Comparison of ENCODE assay signal across 16 cellular contexts in genomic region chrX:10741496-10742048, GRCh38.
DNase-seq lines count a peak whose midpoint lies in the region; FAIRE-seq and TF ChIP-seq lines count a peak whose summit lies in the region.
"Had no signal": no experiment of that assay in that cellular context is flagged by ENCODE, and none has a peak within 500 bp of the region (broad histone marks: within the 10 kb centered on the region; RNA-seq: fewer than 3 reads in every experiment).

No MANE protein-coding gene starts in this region.

- H2BK120ac ChIP-seq in H1 (replicated peaks; ENCODE audit: low read depth, low read length), result no peak overlapping the region

- CTCF ChIA-PET in H1 (lab: Charles Lee; ENCODE audit: partially characterized antibody), result interaction anchor here (0.5 to 1.0 kb wide), 2 partner anchors 10 to 551 kb away, joined by 3 to 4 read pairs; no protein-coding TSS in a partner anchor

- no peaks in the 10 kb centered on the region for H4K20me1 ChIP-seq in H1 (replicated peaks in 1 of 2; ENCODE audit: control insufficient read depth in 1 of 2, insufficient read depth in 2 of 2, low read length in 2 of 2)
- no peaks in the 10 kb centered on the region for H4K20me1 ChIP-seq in osteoblast (ENCODE audit: insufficient read depth, low read length)

- no peak overlapping the region for H2BK15ac ChIP-seq in H1 (ENCODE audit: low read length)

- peak; percentile 17 for DNase-seq in LHCN-M2 (ENCODE audit: low read depth)
- no peak for DNase-seq in H1 (ENCODE audit: low read depth in 1 of 2, low spot score in 2 of 2)
- no peak for DNase-seq in osteoblast (ENCODE audit: insufficient read length, low spot score, missing footprints)
- DNase-seq in NCI-H1694 (lab: John Stamatoyannopoulos, UW), result no peak
- no peak for DNase-seq in left ventricle myocardium inferior
- DNase-seq in NCI-H2196 treated with DMSO at 0.1 percent for 48 hours (lab: John Stamatoyannopoulos, UW; ENCODE audit: unreplicated experiment), result no peak
- no peak for DNase-seq in DMS79 (lab: John Stamatoyannopoulos, UW)
- DNase-seq: CD4-positive, CD25-positive, alpha-beta regulatory T cell; DMS53; GDM1; Kasumi-1; NCI-H1048; NCI-H446 treated with DMSO at 0.1 percent for 48 hours; NCI-H82 had no signal

- no peaks in the 10 kb centered on the region for H3K79me1 ChIP-seq in H1 (ENCODE audit: low read depth, low read length)

- H2AFZ ChIP-seq in ACC112 (ENCODE audit: low read length, unreplicated experiment) (peak overlapping the region; percentile 68), H1 (ENCODE audit: low read length) (no peak overlapping the region), osteoblast (ENCODE audit: low read length) (no peak overlapping the region)

- H3K23ac ChIP-seq in H1 (ENCODE audit: insufficient read length), result no peak overlapping the region

- TF ChIP-seq POLR2A in H1 (IDR thresholded peaks at IDR 0.05; ENCODE audit: control extremely low read depth in 1 of 2, low read depth in 2 of 2, low read length in 2 of 2), result no peak

- no peak overlapping the region for H2BK12ac ChIP-seq in H1 (ENCODE audit: low read depth, low read length)

- no peak overlapping the region for H3K14ac ChIP-seq in H1 (ENCODE audit: insufficient read length)

- no peak overlapping the region for H4K8ac ChIP-seq in H1 (ENCODE audit: extremely low read depth, insufficient read depth, low read length)

- no peak overlapping the region for H3K4ac ChIP-seq in H1 (replicated peaks; ENCODE audit: insufficient read length, low read depth, low read length)

- H2AK5ac ChIP-seq in H1 (ENCODE audit: low read depth, low read length), result no peak overlapping the region

- no peaks in the 10 kb centered on the region for H3K79me2 ChIP-seq in ACC112 (ENCODE audit: control insufficient read depth, insufficient read depth, low read length, unreplicated experiment)
- no peaks in the 10 kb centered on the region for H3K79me2 ChIP-seq in H1 (ENCODE audit: control insufficient read depth in 1 of 2, insufficient read depth in 2 of 2, low read length in 2 of 2)
- H3K79me2 ChIP-seq in osteoblast (ENCODE audit: insufficient read depth, low read length), result no peaks in the 10 kb centered on the region

- H3K36me3 ChIP-seq in ACC112 (ENCODE audit: insufficient read depth, low read length) (no peaks in the 10 kb centered on the region), H1 (ENCODE audit: control insufficient read depth in 2 of 4, insufficient read depth in 4 of 4, low read length in 3 of 4) (no peaks in the 10 kb centered on the region), osteoblast (ENCODE audit: insufficient read depth, low read length) (no peaks in the 10 kb centered on the region), left ventricle myocardium inferior (no peaks in the 10 kb centered on the region)

- H3K4me1 ChIP-seq in ACC112 (ENCODE audit: control insufficient read depth, insufficient read depth, low read length, unreplicated experiment) (no peaks in the 10 kb centered on the region), H1 (replicated peaks in 1 of 4; ENCODE audit: control insufficient read depth in 3 of 4, insufficient read depth in 4 of 4, low read length in 3 of 4) (peaks cover 0 to 12% (median 4%) of the 10 kb centered on the region in 4 experiments; a peak in 4 of 7 replicates), osteoblast (ENCODE audit: insufficient read depth, low read length) (peaks cover 8% of the 10 kb centered on the region), left ventricle myocardium inferior (no peaks in the 10 kb centered on the region)

- POLR2A ChIA-PET in H1 (lab: Charles Lee; ENCODE audit: partially characterized antibody), result no interaction called here

- no peak overlapping the region for H3K4me2 ChIP-seq in H1 (ENCODE audit: insufficient read depth in 1 of 2, low read depth in 2 of 2, low read length in 2 of 2)
- peak overlapping the region; percentile 44 for H3K4me2 ChIP-seq in osteoblast (ENCODE audit: insufficient read depth, low read length)

- H4K5ac ChIP-seq in H1 (ENCODE audit: insufficient read length, low read depth, low read length), result no peak overlapping the region

- H3K4me3 ChIP-seq in ACC112 (ENCODE audit: low read depth, low read length) (no peak overlapping the region), H1 (ENCODE audit: extremely low read depth in 1 of 4, insufficient read depth in 2 of 4, low read depth in 3 of 4, low read length in 4 of 4) (no peak overlapping the region), osteoblast (ENCODE audit: insufficient read depth, low read length) (no peak overlapping the region), left ventricle myocardium inferior (no peak overlapping the region)

- intact Hi-C loops in left ventricle myocardium inferior (cut with micrococcal nuclease), result no loop called here

- no peak overlapping the region for H2BK5ac ChIP-seq in H1 (ENCODE audit: low read depth, low read length)

- H2BK20ac ChIP-seq in H1 (ENCODE audit: low read length), result no peak overlapping the region

- H3K27me3 ChIP-seq in ACC112 (ENCODE audit: insufficient read depth, low read length) (no peaks in the 10 kb centered on the region), H1 (replicated peaks in 1 of 4; ENCODE audit: control insufficient read depth in 3 of 4, extremely low read depth in 1 of 4, insufficient read depth in 3 of 4, low read length in 3 of 4) (no peaks in the 10 kb centered on the region), osteoblast (ENCODE audit: insufficient read depth, low read length) (no peaks in the 10 kb centered on the region), left ventricle myocardium inferior (ENCODE audit: low read depth) (no peaks in the 10 kb centered on the region)

- H3K9ac ChIP-seq in H1 (replicated peaks in 1 of 4; ENCODE audit: extremely low read depth in 1 of 4, low read depth in 3 of 4, low read length in 3 of 4), result no peak overlapping the region

- H3K56ac ChIP-seq in H1 (replicated peaks; ENCODE audit: insufficient read length, low read depth, low read length), result no peak overlapping the region

- no peak for FAIRE-seq in H1 (lab: Jason Lieb, UNC)
- FAIRE-seq: H54 had no signal

- TF ChIP-seq RAD21 in H1 (IDR thresholded peaks at IDR 0.05 in 1 of 2, conservative IDR thresholded peaks at IDR 0.05 in 1 of 2; ENCODE audit: low read depth in 2 of 2, low read length in 2 of 2), result no peak

- WGBS in H1 (ENCODE audit: extremely low coverage in 1 of 2, insufficient coverage in 1 of 2, insufficient read length in 1 of 2, insufficient replicate concordance in 2 of 2, low coverage in 1 of 2, low lambda C conversion rate in 2 of 2, missing lambda C conversion rate in 1 of 2), 2 experiments, result 96% methylated on average over 2 of the region's 2 CpGs; no CpG with 5 or more reads in 1 of the 2 experiments

- TF ChIP-seq CTCF in H1 (IDR thresholded peaks at IDR 0.05; ENCODE audit: control extremely low read depth in 1 of 3, insufficient read depth in 1 of 3, low read depth in 1 of 3, low read length in 3 of 3) (no peak), osteoblast (IDR thresholded peaks at IDR 0.05; ENCODE audit: extremely low read depth, low read depth, low read length) (no peak), left ventricle myocardium inferior (IDR thresholded peaks at IDR 0.05; ENCODE audit: borderline replicate concordance) (no peak)

- no peaks in the 10 kb centered on the region for H3K23me2 ChIP-seq in H1 (ENCODE audit: low read depth, low read length)

- no peak overlapping the region for H3K18ac ChIP-seq in H1 (ENCODE audit: extremely low read depth, low read length)

- no peak for TF ChIP-seq EP300 in H1 (IDR thresholded peaks at IDR 0.05; ENCODE audit: borderline replicate concordance in 1 of 2, low read depth in 2 of 2, low read length in 2 of 2)

- H3K27ac ChIP-seq in ACC112 (ENCODE audit: low read depth, low read length) (no peak overlapping the region), H1 (ENCODE audit: low read depth, low read length) (no peak overlapping the region), osteoblast (ENCODE audit: low read depth, low read length) (peak overlapping the region; percentile 27), left ventricle myocardium inferior (replicated peaks) (no peak overlapping the region)

- H3K9me3 ChIP-seq in H1 (ENCODE audit: insufficient read depth in 2 of 2, low read depth in 1 of 2, low read length in 1 of 2), result no peaks in the 10 kb centered on the region
- H3K9me3 ChIP-seq in osteoblast (ENCODE audit: low read depth, low read length), result no peaks in the 10 kb centered on the region
- no peaks in the 10 kb centered on the region for H3K9me3 ChIP-seq in left ventricle myocardium inferior (replicated peaks)

- H4K91ac ChIP-seq in H1 (replicated peaks; ENCODE audit: insufficient read length, low read length), result no peak overlapping the region

TF ChIP-seq in H1, 55 proteins besides CTCF, POLR2A, EP300 and RAD21:
- TF ChIP-seq MAFK (IDR thresholded peaks at IDR 0.05; ENCODE audit: low read depth, low read length) (0 out of 2 replicates have a peak, but pooled peaks have one; percentile 8), TCF12 (IDR thresholded peaks at IDR 0.05; ENCODE audit: low read depth, low read length) (no peak)
